Comparison of ENCODE assay signal across 1 cellular context in genomic region chr16:85306071-85306792, GRCh38.
TF ChIP-seq lines count a peak whose summit lies in the region.

No MANE protein-coding gene starts in this region.

TF ChIP-seq in HepG2, 621 proteins besides CTCF, POLR2A, EP300 and RAD21 (continued from another document and continues in another):
- TF ChIP-seq GABPA (IDR thresholded peaks at IDR 0.05; ENCODE audit: low read depth, low read length) (no peak), GABPA (CRISPR knock-in tag; IDR thresholded peaks at IDR 0.05; ENCODE audit: low read depth) (peak; percentile 48; the same call in 1 of the 2 replicates), NR2F1 (CRISPR knock-in tag; IDR thresholded peaks at IDR 0.05) (peak; percentile 56 to 90; a peak in 3 of 4 replicates), RFX5 (IDR thresholded peaks at IDR 0.05; ENCODE audit: low read depth, low read length) (no peak), ZNF501 (CRISPR knock-in tag; IDR thresholded peaks at IDR 0.05) (no peak), REST (IDR thresholded peaks at IDR 0.05; ENCODE audit: borderline replicate concordance in 1 of 2, low read depth in 1 of 2, low read length in 2 of 2) (0 out of 4 replicates have a peak, but pooled peaks of 1 of the 2 experiments have one; percentile 6), ZNF430 (CRISPR knock-in tag; IDR thresholded peaks at IDR 0.05) (peak; percentile 80), ZNF543 (CRISPR knock-in tag; IDR thresholded peaks at IDR 0.05) (peak; percentile 91; the same call in 1 of the 2 replicates), GLI4 (CRISPR knock-in tag; IDR thresholded peaks at IDR 0.05; ENCODE audit: borderline replicate concordance) (no peak), GATAD2A (CRISPR knock-in tag; IDR thresholded peaks at IDR 0.05) (peak; percentile 91), BORCS8-MEF2B (CRISPR knock-in tag; IDR thresholded peaks at IDR 0.05) (peak; percentile 86), DRAP1 (CRISPR knock-in tag; IDR thresholded peaks at IDR 0.05) (peak; percentile 79), ZNF180 (CRISPR knock-in tag; IDR thresholded peaks at IDR 0.05; ENCODE audit: borderline replicate concordance, low read depth) (no peak), TOPORS (CRISPR knock-in tag; IDR thresholded peaks at IDR 0.05) (peak; percentile 77), HNRNPL (IDR thresholded peaks at IDR 0.05; ENCODE audit: low read depth, low read length) (no peak), ZFP91 (CRISPR knock-in tag; IDR thresholded peaks at IDR 0.05; ENCODE audit: borderline replicate concordance) (peak; percentile 64; the same call in 1 of the 2 replicates), ATF4 (CRISPR knock-in tag; IDR thresholded peaks at IDR 0.05) (no peak), ZNF563 (CRISPR knock-in tag; IDR thresholded peaks at IDR 0.05) (peak; percentile 79; the same call in 1 of the 2 replicates), ARHGAP35 (CRISPR knock-in tag; IDR thresholded peaks at IDR 0.05; ENCODE audit: borderline replicate concordance) (peak; percentile 78; the same call in 1 of the 2 replicates), GFI1 (CRISPR knock-in tag; IDR thresholded peaks at IDR 0.05; ENCODE audit: borderline replicate concordance) (no peak), ZNF12 (CRISPR knock-in tag; IDR thresholded peaks at IDR 0.05) (0 out of 2 replicates have a peak, but pooled peaks have one; percentile 18), ZNF296 (CRISPR knock-in tag; conservative IDR thresholded peaks at IDR 0.05) (no peak), ZSCAN22 (CRISPR knock-in tag; IDR thresholded peaks at IDR 0.05) (peak; percentile 71; the same call in 1 of the 2 replicates), ZNF792 (CRISPR knock-in tag; IDR thresholded peaks at IDR 0.05) (peak; percentile 89; the same call in 1 of the 2 replicates), NCOA5 (CRISPR knock-in tag; IDR thresholded peaks at IDR 0.05) (no peak), ATF5 (CRISPR knock-in tag; IDR thresholded peaks at IDR 0.05; ENCODE audit: low read depth) (peak; percentile 92), GZF1 (CRISPR knock-in tag; IDR thresholded peaks at IDR 0.05) (peak; percentile 82; the same call in 1 of the 2 replicates), KDM1A (CRISPR knock-in tag; IDR thresholded peaks at IDR 0.05) (0 out of 2 replicates have a peak, but pooled peaks have one; percentile 13), ISX (CRISPR knock-in tag; conservative IDR thresholded peaks at IDR 0.05) (no peak), ZNF329 (CRISPR knock-in tag; IDR thresholded peaks at IDR 0.05; ENCODE audit: low read depth) (no peak), ZMAT3 (CRISPR knock-in tag; conservative IDR thresholded peaks at IDR 0.05) (peak; percentile 96), MATR3 (CRISPR knock-in tag; IDR thresholded peaks at IDR 0.05) (no peak), RFX3 (CRISPR knock-in tag; IDR thresholded peaks at IDR 0.05) (no peak), ZKSCAN8 (CRISPR knock-in tag; IDR thresholded peaks at IDR 0.05; ENCODE audit: borderline replicate concordance) (no peak), ZNF326 (CRISPR knock-in tag; IDR thresholded peaks at IDR 0.05; ENCODE audit: borderline replicate concordance) (no peak), ZNF709 (CRISPR knock-in tag; IDR thresholded peaks at IDR 0.05) (peak; percentile 86), PHF8 (CRISPR knock-in tag; IDR thresholded peaks at IDR 0.05) (peak; percentile 40; the same call in 1 of the 2 replicates), HCFC1 (IDR thresholded peaks at IDR 0.05; ENCODE audit: low read depth, low read length) (no peak), USF2 (IDR thresholded peaks at IDR 0.05; ENCODE audit: low read depth, low read length) (peak; percentile 74), USF2 (CRISPR knock-in tag; IDR thresholded peaks at IDR 0.05; ENCODE audit: borderline replicate concordance) (peak; percentile 84; the same call in 1 of the 2 replicates), AKNA (CRISPR knock-in tag; IDR thresholded peaks at IDR 0.05; ENCODE audit: borderline replicate concordance) (no peak), SOX13 (IDR thresholded peaks at IDR 0.05) (no peak), SOX13 (CRISPR knock-in tag; conservative IDR thresholded peaks at IDR 0.05 in 1 of 2, IDR thresholded peaks at IDR 0.05 in 1 of 2) (peak in 1 of 2 experiments; percentile 64; a peak in 2 of 4 replicates), ZNF737 (CRISPR knock-in tag; IDR thresholded peaks at IDR 0.05; ENCODE audit: borderline replicate concordance) (no peak), ZNF782 (CRISPR knock-in tag; IDR thresholded peaks at IDR 0.05; ENCODE audit: borderline replicate concordance) (peak; percentile 89; the same call in 1 of the 2 replicates), DNMT1 (CRISPR knock-in tag; IDR thresholded peaks at IDR 0.05) (no peak), ZC3H13 (CRISPR knock-in tag; IDR thresholded peaks at IDR 0.05) (no peak; the same call in 1 of the 2 replicates), MIER3 (CRISPR knock-in tag; IDR thresholded peaks at IDR 0.05; ENCODE audit: borderline replicate concordance) (peak; percentile 95), ZSCAN5A (CRISPR knock-in tag; IDR thresholded peaks at IDR 0.05; ENCODE audit: borderline replicate concordance) (no peak; the same call in 1 of the 2 replicates), MAX (IDR thresholded peaks at IDR 0.05) (peak; percentile 99), YY1 (IDR thresholded peaks at IDR 0.05; ENCODE audit: insufficient read depth, insufficient replicate concordance, low read depth, low read length) (no peak), TRIM24 (CRISPR knock-in tag; IDR thresholded peaks at IDR 0.05) (no peak; the same call in 1 of the 2 replicates)
